ENCODE assay signal across 23 cellular contexts in the genomic region with DNA sequence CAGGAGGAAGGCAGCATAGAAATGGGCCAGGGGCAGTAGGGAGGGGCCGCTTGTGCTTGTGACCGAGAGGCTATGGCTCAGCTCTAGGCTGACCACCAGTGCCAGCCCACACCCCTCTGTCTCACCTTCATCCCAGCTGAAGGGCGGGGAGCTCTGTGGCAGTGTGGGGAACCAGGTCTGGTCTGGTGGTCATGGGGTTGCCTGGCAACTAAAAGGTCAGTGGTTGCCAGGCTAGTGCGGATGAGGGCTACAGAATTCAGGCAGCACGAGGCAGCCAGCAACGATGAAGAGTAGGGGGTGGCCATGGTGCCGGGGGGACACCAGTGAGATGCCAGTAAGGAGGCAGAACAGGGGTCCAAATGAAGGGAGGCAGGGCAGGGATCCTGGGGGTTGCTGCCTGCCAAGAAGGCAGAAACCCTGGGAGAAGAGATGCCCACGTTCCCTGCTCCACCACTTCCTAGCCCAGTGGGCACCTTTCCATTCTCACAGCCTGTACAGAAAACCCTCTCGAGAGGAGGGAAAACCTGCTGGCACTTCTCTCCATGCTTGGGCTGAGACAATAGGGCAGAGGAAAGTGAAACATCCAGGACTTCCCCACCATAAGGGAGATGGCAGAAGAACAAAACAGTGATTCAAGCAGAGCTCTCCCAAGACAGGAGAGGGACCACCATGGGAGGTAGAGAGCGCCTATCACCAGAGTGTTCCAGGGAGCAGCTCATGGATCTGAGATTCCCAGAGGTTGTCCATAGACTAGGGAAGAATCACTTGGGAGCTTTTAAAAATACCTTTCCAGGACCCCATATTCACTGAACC.
"Had no signal": no experiment of that assay in that cellular context is flagged by ENCODE, and none has a peak within 500 bp of the region (broad histone marks: within the 10 kb centered on the region; RNA-seq: fewer than 3 reads in every experiment).

No MANE protein-coding gene starts in this region.

- H3K27ac ChIP-seq: esophagus muscularis mucosa, gastroesophageal sphincter, heart left ventricle, left ventricle myocardium inferior, pancreas, right lobe of liver, testis, VCaP had no signal

- ATAC-seq: gastroesophageal sphincter; heart left ventricle; right lobe of liver; stimulated activated naive CD8-positive, alpha-beta T cell treated with anti-CD3 and anti-CD28 coated beads, Interleukin-15, amount 100 ng/mL, for 72 hours had no signal

- DNase-seq: activated CD4-positive, alpha-beta memory T cell treated with anti-CD3 and anti-CD28 coated beads for 36 hours; activated naive CD4-positive, alpha-beta T cell; activated naive CD8-positive, alpha-beta T cell treated with anti-CD3 and anti-CD28 coated beads for 36 hours; activated T-cell treated with anti-CD3 and anti-CD28 coated beads for 4 hours; amniotic stem cell; cortex of kidney; effector CD4-positive, alpha-beta T cell; heart left ventricle; left ventricle myocardium inferior; mammary epithelial cell; pancreas; right lobe of liver; small intestine; stimulated activated CD4-positive, alpha-beta T cell treated with anti-CD3 and anti-CD28 coated beads, Interleukin-15, amount 100 ng/mL, for 24 hours; stimulated activated CD4-positive, alpha-beta T cell treated with anti-CD3 and anti-CD28 coated beads, Interleukin-4, amount 100 ng/mL, for 1 hour; stimulated activated naive CD8-positive, alpha-beta T cell treated with anti-CD3 and anti-CD28 coated beads, Interleukin-15, amount 100 ng/mL, for 72 hours; T-helper 2 cell; testis had no signal

- H3K4me3 Mint-ChIP-seq: activated CD4-positive, alpha-beta memory T cell treated with anti-CD3 and anti-CD28 coated beads for 36 hours; activated naive CD8-positive, alpha-beta T cell treated with anti-CD3 and anti-CD28 coated beads for 36 hours; activated T-helper 1 cell treated with anti-CD3 and anti-CD28 coated beads, Interleukin-12 subunit alpha, Interleukin-12 subunit beta, Interleukin-2, Interleukin-4 antibody, amounts not matched to agents 30 ng/mL and 10 ng/mL and 1 ng/mL, durations not matched to agents 14 hours and 24 hours and 36 hours; neural crest cell; stimulated activated naive CD8-positive, alpha-beta T cell treated with anti-CD3 and anti-CD28 coated beads, Interleukin-15, amount 100 ng/mL, for 72 hours had no signal

- H3K36me3 Mint-ChIP-seq: activated CD4-positive, alpha-beta memory T cell treated with anti-CD3 and anti-CD28 coated beads for 36 hours; activated naive CD8-positive, alpha-beta T cell treated with anti-CD3 and anti-CD28 coated beads for 36 hours had no signal

- H3K27ac Mint-ChIP-seq: activated CD4-positive, alpha-beta memory T cell treated with anti-CD3 and anti-CD28 coated beads for 36 hours; activated naive CD8-positive, alpha-beta T cell treated with anti-CD3 and anti-CD28 coated beads for 36 hours; activated T-helper 1 cell treated with anti-CD3 and anti-CD28 coated beads, Interleukin-12 subunit alpha, Interleukin-12 subunit beta, Interleukin-2, Interleukin-4 antibody, amounts not matched to agents 30 ng/mL and 10 ng/mL and 1 ng/mL, durations not matched to agents 14 hours and 24 hours and 36 hours; stimulated activated naive CD8-positive, alpha-beta T cell treated with anti-CD3 and anti-CD28 coated beads, Interleukin-15, amount 100 ng/mL, for 72 hours had no signal

- H3K27me3 ChIP-seq: right lobe of liver, testis had no signal

- H3K9me3 Mint-ChIP-seq: activated CD4-positive, alpha-beta memory T cell treated with anti-CD3 and anti-CD28 coated beads for 36 hours; activated naive CD8-positive, alpha-beta T cell treated with anti-CD3 and anti-CD28 coated beads for 36 hours; activated T-helper 1 cell treated with anti-CD3 and anti-CD28 coated beads, Interleukin-12 subunit alpha, Interleukin-12 subunit beta, Interleukin-2, Interleukin-4 antibody, amounts not matched to agents 30 ng/mL and 10 ng/mL and 1 ng/mL, durations not matched to agents 14 hours and 24 hours and 36 hours; neural crest cell; stimulated activated naive CD8-positive, alpha-beta T cell treated with anti-CD3 and anti-CD28 coated beads, Interleukin-15, amount 100 ng/mL, for 72 hours had no signal
